In the genomic region with DNA sequence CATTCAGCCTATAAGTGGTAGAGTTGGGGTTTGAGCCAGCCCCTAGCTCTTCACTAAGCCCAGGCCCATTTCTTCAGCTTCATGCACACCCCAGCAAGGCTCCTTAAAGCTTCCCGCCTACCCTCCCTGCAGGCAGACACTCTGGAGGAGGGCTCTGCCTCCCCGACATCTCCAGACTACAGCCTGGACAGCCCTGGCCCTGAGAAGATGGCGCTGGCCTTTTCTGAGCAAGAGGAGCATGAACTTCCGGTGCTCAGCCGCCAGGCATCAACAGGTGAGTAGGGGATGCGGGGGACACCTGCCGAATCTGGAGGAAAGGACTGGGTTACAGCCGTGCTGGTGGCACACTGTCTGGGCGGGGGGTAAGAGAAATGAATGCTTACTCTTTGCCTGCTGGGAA, we compare ENCODE assay signal across 24 cellular contexts. TPM values are rescaled to one million over a fixed set of nuclear protein-coding genes. Genes with fewer than 3 reads are reported as not detected.
"Had no signal": no experiment of that assay in that cellular context is flagged by ENCODE, and none has a peak within 500 bp of the region (broad histone marks: within the 10 kb centered on the region; RNA-seq: fewer than 3 reads in every experiment).

No MANE protein-coding gene starts in this region.

- H3K27me3 ChIP-seq: hepatocyte, left lung, ovary, transverse colon had no signal

- H3K36me3 ChIP-seq: ovary, prostate gland, transverse colon, WERI-Rb-1 had no signal

- H3K9me3 Mint-ChIP-seq: activated naive CD8-positive, alpha-beta T cell treated with anti-CD3 and anti-CD28 coated beads for 36 hours; effector memory CD8-positive, alpha-beta T cell; naive thymus-derived CD4-positive, alpha-beta T cell; stimulated activated effector memory CD8-positive, alpha-beta T cell treated with anti-CD3 and anti-CD28 coated beads, Interleukin-12 subunit alpha, Interleukin-12 subunit beta, amount 100 ng/mL, for 72 hours had no signal

- H3K4me3 ChIP-seq: hepatocyte, left lung, ovary, prostate gland, stomach, transverse colon had no signal

- H3K27ac Mint-ChIP-seq: stimulated activated effector memory CD8-positive, alpha-beta T cell treated with anti-CD3 and anti-CD28 coated beads, Interleukin-12 subunit alpha, Interleukin-12 subunit beta, amount 100 ng/mL, for 72 hours had no signal

- ATAC-seq: effector memory CD8-positive, alpha-beta T cell; esophagus mucosa; left lung; naive thymus-derived CD4-positive, alpha-beta T cell; stimulated activated effector memory CD8-positive, alpha-beta T cell treated with anti-CD3 and anti-CD28 coated beads, Interleukin-12 subunit alpha, Interleukin-12 subunit beta, amount 100 ng/mL, for 72 hours had no signal

- H3K4me3 Mint-ChIP-seq: activated naive CD8-positive, alpha-beta T cell treated with anti-CD3 and anti-CD28 coated beads for 36 hours; naive thymus-derived CD4-positive, alpha-beta T cell; stimulated activated effector memory CD8-positive, alpha-beta T cell treated with anti-CD3 and anti-CD28 coated beads, Interleukin-12 subunit alpha, Interleukin-12 subunit beta, amount 100 ng/mL, for 72 hours had no signal

- H3K27me3 Mint-ChIP-seq: activated naive CD8-positive, alpha-beta T cell treated with anti-CD3 and anti-CD28 coated beads for 36 hours; effector memory CD8-positive, alpha-beta T cell; naive thymus-derived CD4-positive, alpha-beta T cell had no signal

- FAIRE-seq: astrocyte, endothelial cell of umbilical vein, TTC549, urothelium cell line had no signal

- H3K4me1 ChIP-seq: left lung, prostate gland, transverse colon had no signal

- DNase-seq: activated CD4-positive, CD25-positive, alpha-beta regulatory T cell treated with anti-CD3 and anti-CD28 coated beads, Interleukin-2, amount 50 U/mL, for 72 hours; activated naive CD4-positive, alpha-beta T cell treated with Interleukin-2 at 50 U/mL for 16 hours; activated naive CD8-positive, alpha-beta T cell treated with anti-CD3 and anti-CD28 coated beads for 36 hours; central memory CD4-positive, alpha-beta T cell; effector memory CD8-positive, alpha-beta T cell; foreskin melanocyte; kidney glomerular epithelial cell; left lung; naive thymus-derived CD4-positive, alpha-beta T cell; ovary; stimulated activated CD4-positive, alpha-beta T cell treated with anti-CD3 and anti-CD28 coated beads, Interleukin-1b, Interleukin-23, amount 100 ng/mL, for 48 hours; stomach; transverse colon; WERI-Rb-1 had no signal

- H3K27ac ChIP-seq: hepatocyte, left lung, ovary, prostate gland, stomach, transverse colon, WERI-Rb-1 had no signal

- H3K9me3 ChIP-seq: left lung, ovary, prostate gland, stomach, transverse colon had no signal

RNA-seq across cellular contexts. Expression of a gene that starts 11.1 kb away (rescaled TPM):
- total RNA-seq: astrocyte, dermis microvascular lymphatic vessel endothelial cell, endothelial cell of umbilical vein, lung microvascular endothelial cell had no signal
- polyA plus RNA-seq: endothelial cell of umbilical vein had no signal

RNA-seq across cellular contexts. Expression of a gene that starts 52.0 kb away (rescaled TPM):
- total RNA-seq: astrocyte, dermis microvascular lymphatic vessel endothelial cell, endothelial cell of umbilical vein, lung microvascular endothelial cell had no signal
- polyA plus RNA-seq: naive thymus-derived CD4-positive, alpha-beta T cell had no signal
